Comparison of ENCODE assay signal across 1 cellular context in the genomic region with DNA sequence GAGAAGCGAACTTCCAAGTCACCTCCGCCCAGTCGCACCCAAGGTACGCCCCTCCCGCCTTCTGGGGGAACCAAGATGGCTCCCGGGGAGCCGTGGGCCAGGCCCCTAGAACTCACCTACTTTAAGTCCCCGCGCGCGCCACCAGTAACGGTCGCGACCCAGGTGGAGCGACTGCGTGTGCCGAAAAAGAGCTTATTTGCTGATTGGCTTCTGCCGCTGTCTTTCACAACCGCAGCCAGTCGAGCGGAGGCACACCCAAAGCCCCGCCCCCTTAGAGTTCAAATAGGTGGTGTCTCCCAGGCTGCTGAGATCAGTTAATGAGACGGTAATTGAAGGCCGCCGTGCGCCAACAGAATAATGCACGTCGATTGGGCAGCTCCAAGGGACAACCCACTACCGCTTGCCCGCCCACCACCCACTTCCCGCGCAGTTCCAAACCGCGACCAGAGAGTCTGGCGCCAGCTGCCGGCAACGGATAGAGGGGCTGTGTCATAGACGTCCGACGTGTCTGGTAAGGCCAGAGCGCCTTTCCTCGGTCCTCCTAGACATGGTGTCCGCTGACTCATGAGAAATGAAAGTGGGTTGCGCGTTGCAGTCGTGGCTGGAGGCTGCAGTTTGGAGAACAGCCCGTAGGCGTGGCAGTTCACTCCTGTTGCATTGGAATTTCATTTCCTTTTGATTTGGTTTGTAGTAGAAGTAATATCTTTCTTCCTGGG.
TF ChIP-seq lines count a peak whose summit lies in the region.

MDC1 (minus strand) TSS at position 153 of the 716 bp plus-strand sequence. CDS start 2,106 bp downstream, outside the sequence.

TF ChIP-seq in K562, 482 proteins besides CTCF, POLR2A, EP300 and RAD21 (continued from another document and continues in another):
- TF ChIP-seq FUS (optimal IDR thresholded peaks at IDR 0.05; ENCODE audit: low read depth, low read length) (no peak), WHSC1 (IDR thresholded peaks at IDR 0.05; ENCODE audit: low read length) (no peak), ZKSCAN1 (IDR thresholded peaks at IDR 0.05; ENCODE audit: low read depth, low read length) (peak; percentile 88), SMARCA5 (IDR thresholded peaks at IDR 0.05) (no peak), ZNF75A (CRISPR knock-in tag; IDR thresholded peaks at IDR 0.05) (no peak; the same call in 1 of the 2 replicates), RFX1 (IDR thresholded peaks at IDR 0.05) (no peak), L3MBTL2 (IDR thresholded peaks at IDR 0.05) (peak; percentile 80), TOE1 (IDR thresholded peaks at IDR 0.05; ENCODE audit: borderline replicate concordance) (peak; percentile 33; the same call in 1 of the 2 replicates), TOE1 (CRISPR knock-in tag; IDR thresholded peaks at IDR 0.05; ENCODE audit: borderline replicate concordance, low read depth) (peak; percentile 81), SLC30A9 (CRISPR knock-in tag; IDR thresholded peaks at IDR 0.05) (no peak), KLF1 (tag; IDR thresholded peaks at IDR 0.05) (no peak), ZNF232 (CRISPR knock-in tag; IDR thresholded peaks at IDR 0.05) (no peak), ZNF668 (CRISPR knock-in tag; IDR thresholded peaks at IDR 0.05) (no peak), NFXL1 (CRISPR knock-in tag; IDR thresholded peaks at IDR 0.05) (no peak), DMBX1 (CRISPR knock-in tag; IDR thresholded peaks at IDR 0.05; ENCODE audit: borderline replicate concordance) (peak; percentile 49; the same call in 1 of the 2 replicates), TSC22D4 (tag; IDR thresholded peaks at IDR 0.05) (no peak), ZNF140 (CRISPR knock-in tag; IDR thresholded peaks at IDR 0.05) (no peak), KDM5B (IDR thresholded peaks at IDR 0.05; ENCODE audit: insufficient replicate concordance, low read depth, low read length) (peak; percentile 96), ZNF274 (IDR thresholded peaks at IDR 0.05; ENCODE audit: borderline replicate concordance, low read depth, low read length) (no peak), CREM (IDR thresholded peaks at IDR 0.05; ENCODE audit: low read depth) (peak; percentile 96), FOXA3 (CRISPR knock-in tag; conservative IDR thresholded peaks at IDR 0.05 in 1 of 2, IDR thresholded peaks at IDR 0.05 in 1 of 2) (0 out of 4 replicates have a peak, but pooled peaks of 1 of the 2 experiments have one; percentile 30), ZNF212 (CRISPR knock-in tag; IDR thresholded peaks at IDR 0.05) (no peak), POLR2H (tag; IDR thresholded peaks at IDR 0.05; ENCODE audit: low read depth) (no peak), GABPB2 (CRISPR knock-in tag; conservative IDR thresholded peaks at IDR 0.05) (no peak), ZNF23 (CRISPR knock-in tag; IDR thresholded peaks at IDR 0.05) (no peak), SIX5 (IDR thresholded peaks at IDR 0.05; ENCODE audit: borderline replicate concordance in 1 of 2, insufficient read depth in 1 of 2, low read depth in 1 of 2, low read length in 2 of 2) (no peak; a peak in 1 of 4 replicates), LEF1 (IDR thresholded peaks at IDR 0.05) (peak; percentile 58; the same call in 1 of the 2 replicates), ZNF12 (CRISPR knock-in tag; IDR thresholded peaks at IDR 0.05) (no peak; the same call in 1 of the 2 replicates), ZNF764 (CRISPR knock-in tag; IDR thresholded peaks at IDR 0.05; ENCODE audit: low read depth) (no peak), MAFF (IDR thresholded peaks at IDR 0.05; ENCODE audit: low read length) (peak; percentile 96), SFPQ (IDR thresholded peaks at IDR 0.05; ENCODE audit: low read depth, low read length) (no peak), PRPF4 (IDR thresholded peaks at IDR 0.05; ENCODE audit: insufficient read depth, low read depth, low read length, poor library complexity, severe bottlenecking) (no peak), TRIM25 (IDR thresholded peaks at IDR 0.05; ENCODE audit: borderline replicate concordance) (no peak), EHMT2 (IDR thresholded peaks at IDR 0.05) (no peak), ZNF766 (CRISPR knock-in tag; conservative IDR thresholded peaks at IDR 0.05) (no peak), HDAC3 (IDR thresholded peaks at IDR 0.05; ENCODE audit: borderline replicate concordance, partially characterized antibody) (peak; percentile 73), JUNB (CRISPR knock-in tag; conservative IDR thresholded peaks at IDR 0.05) (0 out of 2 replicates have a peak, but pooled peaks have one; percentile 30), ZFP36 (IDR thresholded peaks at IDR 0.05; ENCODE audit: low read depth, low read length, partially characterized antibody) (peak; percentile 45)
- TF ChIP-seq, protein P1, sequence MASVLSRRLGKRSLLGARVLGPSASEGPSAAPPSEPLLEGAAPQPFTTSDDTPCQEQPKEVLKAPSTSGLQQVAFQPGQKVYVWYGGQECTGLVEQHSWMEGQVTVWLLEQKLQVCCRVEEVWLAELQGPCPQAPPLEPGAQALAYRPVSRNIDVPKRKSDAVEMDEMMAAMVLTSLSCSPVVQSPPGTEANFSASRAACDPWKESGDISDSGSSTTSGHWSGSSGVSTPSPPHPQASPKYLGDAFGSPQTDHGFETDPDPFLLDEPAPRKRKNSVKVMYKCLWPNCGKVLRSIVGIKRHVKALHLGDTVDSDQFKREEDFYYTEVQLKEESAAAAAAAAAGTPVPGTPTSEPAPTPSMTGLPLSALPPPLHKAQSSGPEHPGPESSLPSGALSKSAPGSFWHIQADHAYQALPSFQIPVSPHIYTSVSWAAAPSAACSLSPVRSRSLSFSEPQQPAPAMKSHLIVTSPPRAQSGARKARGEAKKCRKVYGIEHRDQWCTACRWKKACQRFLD (CRISPR knock-in tag; IDR thresholded peaks at IDR 0.05), result peak; percentile 96
- TF ChIP-seq, protein P2, sequence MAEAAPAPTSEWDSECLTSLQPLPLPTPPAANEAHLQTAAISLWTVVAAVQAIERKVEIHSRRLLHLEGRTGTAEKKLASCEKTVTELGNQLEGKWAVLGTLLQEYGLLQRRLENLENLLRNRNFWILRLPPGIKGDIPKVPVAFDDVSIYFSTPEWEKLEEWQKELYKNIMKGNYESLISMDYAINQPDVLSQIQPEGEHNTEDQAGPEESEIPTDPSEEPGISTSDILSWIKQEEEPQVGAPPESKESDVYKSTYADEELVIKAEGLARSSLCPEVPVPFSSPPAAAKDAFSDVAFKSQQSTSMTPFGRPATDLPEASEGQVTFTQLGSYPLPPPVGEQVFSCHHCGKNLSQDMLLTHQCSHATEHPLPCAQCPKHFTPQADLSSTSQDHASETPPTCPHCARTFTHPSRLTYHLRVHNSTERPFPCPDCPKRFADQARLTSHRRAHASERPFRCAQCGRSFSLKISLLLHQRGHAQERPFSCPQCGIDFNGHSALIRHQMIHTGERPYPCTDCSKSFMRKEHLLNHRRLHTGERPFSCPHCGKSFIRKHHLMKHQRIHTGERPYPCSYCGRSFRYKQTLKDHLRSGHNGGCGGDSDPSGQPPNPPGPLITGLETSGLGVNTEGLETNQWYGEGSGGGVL (CRISPR knock-in tag; IDR thresholded peaks at IDR 0.05), result no peak
- TF ChIP-seq, protein P3, sequence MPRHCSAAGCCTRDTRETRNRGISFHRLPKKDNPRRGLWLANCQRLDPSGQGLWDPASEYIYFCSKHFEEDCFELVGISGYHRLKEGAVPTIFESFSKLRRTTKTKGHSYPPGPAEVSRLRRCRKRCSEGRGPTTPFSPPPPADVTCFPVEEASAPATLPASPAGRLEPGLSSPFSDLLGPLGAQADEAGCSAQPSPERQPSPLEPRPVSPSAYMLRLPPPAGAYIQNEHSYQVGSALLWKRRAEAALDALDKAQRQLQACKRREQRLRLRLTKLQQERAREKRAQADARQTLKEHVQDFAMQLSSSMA (CRISPR knock-in tag; IDR thresholded peaks at IDR 0.05), result no peak
- TF ChIP-seq, protein P4, sequence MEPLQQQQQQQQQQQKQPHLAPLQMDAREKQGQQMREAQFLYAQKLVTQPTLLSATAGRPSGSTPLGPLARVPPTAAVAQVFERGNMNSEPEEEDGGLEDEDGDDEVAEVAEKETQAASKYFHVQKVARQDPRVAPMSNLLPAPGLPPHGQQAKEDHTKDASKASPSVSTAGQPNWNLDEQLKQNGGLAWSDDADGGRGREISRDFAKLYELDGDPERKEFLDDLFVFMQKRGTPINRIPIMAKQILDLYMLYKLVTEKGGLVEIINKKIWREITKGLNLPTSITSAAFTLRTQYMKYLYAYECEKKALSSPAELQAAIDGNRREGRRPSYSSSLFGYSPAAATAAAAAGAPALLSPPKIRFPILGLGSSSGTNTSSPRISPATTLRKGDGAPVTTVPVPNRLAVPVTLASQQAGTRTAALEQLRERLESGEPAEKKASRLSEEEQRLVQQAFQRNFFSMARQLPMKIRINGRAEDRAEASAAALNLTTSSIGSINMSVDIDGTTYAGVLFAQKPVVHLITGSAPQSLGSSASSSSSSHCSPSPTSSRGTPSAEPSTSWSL (CRISPR knock-in tag; IDR thresholded peaks at IDR 0.05; ENCODE audit: borderline replicate concordance), result no peak
- TF ChIP-seq, protein P5, sequence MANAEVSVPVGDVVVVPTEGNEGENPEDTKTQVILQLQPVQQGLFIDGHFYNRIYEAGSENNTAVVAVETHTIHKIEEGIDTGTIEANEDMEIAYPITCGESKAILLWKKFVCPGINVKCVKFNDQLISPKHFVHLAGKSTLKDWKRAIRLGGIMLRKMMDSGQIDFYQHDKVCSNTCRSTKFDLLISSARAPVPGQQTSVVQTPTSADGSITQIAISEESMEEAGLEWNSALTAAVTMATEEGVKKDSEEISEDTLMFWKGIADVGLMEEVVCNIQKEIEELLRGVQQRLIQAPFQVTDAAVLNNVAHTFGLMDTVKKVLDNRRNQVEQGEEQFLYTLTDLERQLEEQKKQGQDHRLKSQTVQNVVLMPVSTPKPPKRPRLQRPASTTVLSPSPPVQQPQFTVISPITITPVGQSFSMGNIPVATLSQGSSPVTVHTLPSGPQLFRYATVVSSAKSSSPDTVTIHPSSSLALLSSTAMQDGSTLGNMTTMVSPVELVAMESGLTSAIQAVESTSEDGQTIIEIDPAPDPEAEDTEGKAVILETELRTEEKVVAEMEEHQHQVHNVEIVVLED (CRISPR knock-in tag; IDR thresholded peaks at IDR 0.05), result peak; percentile 89
- TF ChIP-seq, protein P6, sequence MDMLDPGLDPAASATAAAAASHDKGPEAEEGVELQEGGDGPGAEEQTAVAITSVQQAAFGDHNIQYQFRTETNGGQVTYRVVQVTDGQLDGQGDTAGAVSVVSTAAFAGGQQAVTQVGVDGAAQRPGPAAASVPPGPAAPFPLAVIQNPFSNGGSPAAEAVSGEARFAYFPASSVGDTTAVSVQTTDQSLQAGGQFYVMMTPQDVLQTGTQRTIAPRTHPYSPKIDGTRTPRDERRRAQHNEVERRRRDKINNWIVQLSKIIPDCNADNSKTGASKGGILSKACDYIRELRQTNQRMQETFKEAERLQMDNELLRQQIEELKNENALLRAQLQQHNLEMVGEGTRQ (CRISPR knock-in tag; IDR thresholded peaks at IDR 0.05), result no peak
- TF ChIP-seq, protein P7, sequence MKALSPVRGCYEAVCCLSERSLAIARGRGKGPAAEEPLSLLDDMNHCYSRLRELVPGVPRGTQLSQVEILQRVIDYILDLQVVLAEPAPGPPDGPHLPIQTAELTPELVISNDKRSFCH (CRISPR knock-in tag; IDR thresholded peaks at IDR 0.05), result no peak
- TF ChIP-seq, protein P7 (tag; IDR thresholded peaks at IDR 0.05), result no peak
- TF ChIP-seq, protein P8, sequence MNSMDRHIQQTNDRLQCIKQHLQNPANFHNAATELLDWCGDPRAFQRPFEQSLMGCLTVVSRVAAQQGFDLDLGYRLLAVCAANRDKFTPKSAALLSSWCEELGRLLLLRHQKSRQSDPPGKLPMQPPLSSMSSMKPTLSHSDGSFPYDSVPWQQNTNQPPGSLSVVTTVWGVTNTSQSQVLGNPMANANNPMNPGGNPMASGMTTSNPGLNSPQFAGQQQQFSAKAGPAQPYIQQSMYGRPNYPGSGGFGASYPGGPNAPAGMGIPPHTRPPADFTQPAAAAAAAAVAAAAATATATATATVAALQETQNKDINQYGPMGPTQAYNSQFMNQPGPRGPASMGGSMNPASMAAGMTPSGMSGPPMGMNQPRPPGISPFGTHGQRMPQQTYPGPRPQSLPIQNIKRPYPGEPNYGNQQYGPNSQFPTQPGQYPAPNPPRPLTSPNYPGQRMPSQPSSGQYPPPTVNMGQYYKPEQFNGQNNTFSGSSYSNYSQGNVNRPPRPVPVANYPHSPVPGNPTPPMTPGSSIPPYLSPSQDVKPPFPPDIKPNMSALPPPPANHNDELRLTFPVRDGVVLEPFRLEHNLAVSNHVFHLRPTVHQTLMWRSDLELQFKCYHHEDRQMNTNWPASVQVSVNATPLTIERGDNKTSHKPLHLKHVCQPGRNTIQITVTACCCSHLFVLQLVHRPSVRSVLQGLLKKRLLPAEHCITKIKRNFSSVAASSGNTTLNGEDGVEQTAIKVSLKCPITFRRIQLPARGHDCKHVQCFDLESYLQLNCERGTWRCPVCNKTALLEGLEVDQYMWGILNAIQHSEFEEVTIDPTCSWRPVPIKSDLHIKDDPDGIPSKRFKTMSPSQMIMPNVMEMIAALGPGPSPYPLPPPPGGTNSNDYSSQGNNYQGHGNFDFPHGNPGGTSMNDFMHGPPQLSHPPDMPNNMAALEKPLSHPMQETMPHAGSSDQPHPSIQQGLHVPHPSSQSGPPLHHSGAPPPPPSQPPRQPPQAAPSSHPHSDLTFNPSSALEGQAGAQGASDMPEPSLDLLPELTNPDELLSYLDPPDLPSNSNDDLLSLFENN (IDR thresholded peaks at IDR 0.05; ENCODE audit: low read depth in 2 of 2, low read length in 2 of 2), result peak in 1 of 2 experiments; percentile 47; a peak in 2 of 4 replicates
